Comparison of ENCODE assay signal across 8 cellular contexts in the genomic region with DNA sequence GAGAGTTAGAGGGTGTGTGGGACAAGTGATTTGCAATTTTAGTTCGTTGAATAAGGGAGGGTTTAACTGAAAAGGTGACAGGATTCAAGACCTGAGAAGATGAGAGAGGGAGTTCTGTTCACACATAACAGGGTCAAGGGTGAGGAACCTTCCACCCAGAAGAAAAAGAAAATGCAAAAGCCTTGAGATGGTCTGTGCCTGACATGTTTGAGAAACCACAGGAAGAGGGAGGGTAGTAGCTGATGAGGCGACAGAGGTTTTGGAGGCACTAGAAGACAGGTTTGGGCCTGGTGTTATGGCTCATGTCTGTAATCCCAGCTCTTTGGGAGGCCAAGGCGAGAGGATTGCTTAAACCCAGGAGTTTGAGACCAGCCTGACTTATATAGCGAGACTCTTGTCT. TPM values are rescaled to one million over a fixed set of nuclear protein-coding genes. Genes with fewer than 3 reads are reported as not detected.
A peak's percentile ranks its signal among the peaks of the same experiment; 100 is the strongest.
DNase-seq lines count a peak whose midpoint lies in the region; ATAC-seq and TF ChIP-seq lines count a peak whose summit lies in the region.

No MANE protein-coding gene starts in this region.

- no peaks in the 10 kb centered on the region for H3K9me3 Mint-ChIP-seq in dendritic cell treated with granulocyte-macrophage colony-stimulating factor and Interleukin-4, amounts not matched to agents 40 ng/mL and 50 ng/mL, for 4 days

- BruUV-seq in PC-3 (replicated peaks; lab: Mats Ljungman, UMichigan): no TSS peak

- CTCF ChIA-PET in PC-3 (lab: Charles Lee): no interaction called here

- H3K79me2 ChIP-seq in PC-3 (ENCODE audit: low read length): peaks cover 6% of the 10 kb centered on the region; the same call in 1 of the 2 replicates

- H3K9ac ChIP-seq in PC-3 (ENCODE audit: low read length): no peak overlapping the region

- ATAC-seq in PC-3: no peak
- ATAC-seq in HG03025 (IDR thresholded peaks at IDR 0.05; ENCODE audit: low FRiP score, unreplicated experiment): no peak
- ATAC-seq in HG02571 (IDR thresholded peaks at IDR 0.05; ENCODE audit: unreplicated experiment): no peak

- H3K4me3 Mint-ChIP-seq in dendritic cell treated with granulocyte-macrophage colony-stimulating factor and Interleukin-4, amounts not matched to agents 40 ng/mL and 50 ng/mL, for 4 days: peak overlapping the region; percentile 96

- peak overlapping the region; percentile 87; the same call in 1 of the 2 replicates for H3K4me2 ChIP-seq in PC-3 (ENCODE audit: low read length)

- DNase-seq in GM12864 (ENCODE audit: low read depth): no peak
- no peak for DNase-seq in PC-3
- DNase-seq in pons (ENCODE audit: low spot score): peak; percentile 4
- DNase-seq in stimulated activated CD4-positive, alpha-beta T cell treated with anti-CD3 and anti-CD28 coated beads, Interleukin-2, amount 100 ng/mL, for 48 hours: no peak
- no peak for DNase-seq in G401 (ENCODE audit: low spot score)

- peaks cover 6% of the 10 kb centered on the region for H3K36me3 Mint-ChIP-seq in dendritic cell treated with granulocyte-macrophage colony-stimulating factor and Interleukin-4, amounts not matched to agents 40 ng/mL and 50 ng/mL, for 4 days (ENCODE audit: low read depth)

- H3K9me2 ChIP-seq in PC-3 (replicated peaks; ENCODE audit: low read length): no peaks in the 10 kb centered on the region

- peaks cover 39% of the 10 kb centered on the region for H3K4me1 Mint-ChIP-seq in dendritic cell treated with granulocyte-macrophage colony-stimulating factor and Interleukin-4, amounts not matched to agents 40 ng/mL and 50 ng/mL, for 4 days (ENCODE audit: low read depth)

- no peaks in the 10 kb centered on the region for H3K36me3 ChIP-seq in PC-3 (ENCODE audit: low read depth, low read length)

- no peaks in the 10 kb centered on the region for H3K27me3 ChIP-seq in PC-3 (ENCODE audit: low read length)

- no peak overlapping the region for H3K27ac ChIP-seq in PC-3 (ENCODE audit: low read length)

- no peaks in the 10 kb centered on the region for H3K27me3 Mint-ChIP-seq in dendritic cell treated with granulocyte-macrophage colony-stimulating factor and Interleukin-4, amounts not matched to agents 40 ng/mL and 50 ng/mL, for 4 days

- peaks cover 15% of the 10 kb centered on the region for H3K4me1 ChIP-seq in PC-3 (ENCODE audit: insufficient read depth, low read length)

- peak overlapping the region; percentile 56; the same call in 1 of the 2 replicates for H2AFZ ChIP-seq in PC-3 (ENCODE audit: low read length)

- no peaks in the 10 kb centered on the region for H3K9me3 ChIP-seq in PC-3 (ENCODE audit: low read length)

- peak overlapping the region; percentile 87 for H3K27ac Mint-ChIP-seq in dendritic cell treated with granulocyte-macrophage colony-stimulating factor and Interleukin-4, amounts not matched to agents 40 ng/mL and 50 ng/mL, for 4 days

- in situ Hi-C loops in G401 (cut with HindIII; ENCODE audit: low sequenced_read_pairs): no loop called here

- no peaks in the 10 kb centered on the region for H4K20me1 ChIP-seq in PC-3 (ENCODE audit: low read length)

- intact Hi-C loops in PC-3 (cut with micrococcal nuclease): loop anchor here (2.0 to 10.0 kb wide), 2 partner anchors 52 to 56 kb away; a partner anchor contains a TSS
- intact Hi-C loops in dendritic cell treated with granulocyte-macrophage colony-stimulating factor and Interleukin-4, amounts not matched to agents 40 ng/mL and 50 ng/mL, for 4 days (cut with micrococcal nuclease): loop anchor here (2.0 to 10.0 kb wide), 2 partner anchors 20 to 54 kb away; a partner anchor contains a TSS

- POLR2A ChIA-PET in PC-3 (lab: Charles Lee; ENCODE audit: unreplicated experiment): interaction anchor here (0.7 kb wide), 1 partner anchor 107 kb away, joined by 4 read pairs; no protein-coding TSS in a partner anchor

- H3F3A ChIP-seq in PC-3 (ENCODE audit: low read length, unreplicated experiment): no peaks in the 10 kb centered on the region

- H3K4me3 ChIP-seq in GM12864 (ENCODE audit: low read depth, low read length) (peak overlapping the region; percentile 84; the same call in 1 of the 2 replicates), PC-3 (ENCODE audit: low read length) (peak overlapping the region; percentile 74; the same call in 1 of the 2 replicates)

- no peak for TF ChIP-seq CTCF in GM12864 (IDR thresholded peaks at IDR 0.05; ENCODE audit: low read depth, low read length, missing control alignments)
- TF ChIP-seq CTCF in PC-3 (conservative IDR thresholded peaks at IDR 0.05; ENCODE audit: low read depth, low read length): no peak

RNA-seq across cellular contexts. Expression of a gene that starts 0.6 kb away (rescaled TPM):
- total RNA-seq in PC-3 (2014; rRNA removed): 17.7 and 19.0 TPM in 2 replicates
- total RNA-seq in G401 (2014; rRNA removed; shearing (Covaris generic)): 16.0 and 30.1 TPM in 2 replicates

RNA-seq across cellular contexts. Expression of a gene that starts 19.3 kb away (rescaled TPM):
- total RNA-seq in PC-3 (2014; rRNA removed): 136 and 156 TPM in 2 replicates
- total RNA-seq in G401 (2014; rRNA removed; shearing (Covaris generic)): 165 and 178 TPM in 2 replicates

RNA-seq across cellular contexts. Expression of a gene that starts 51.6 kb away (rescaled TPM):
- total RNA-seq in PC-3 (2014; rRNA removed): 68.1 and 117 TPM in 2 replicates
- total RNA-seq in G401 (2014; rRNA removed; shearing (Covaris generic)): 10.8 and 16.7 TPM in 2 replicates
